10 cellular contexts compared by ENCODE assay signal in genomic region chr7:138125598-138126111, GRCh38. TPM values are rescaled to one million over a fixed set of nuclear protein-coding genes. Genes with fewer than 3 reads are reported as not detected.
DNase-seq lines count a peak whose midpoint lies in the region; ATAC-seq lines count a peak whose summit lies in the region.
"Had no signal": no experiment of that assay in that cellular context is flagged by ENCODE, and none has a peak within 500 bp of the region (broad histone marks: within the 10 kb centered on the region; RNA-seq: fewer than 3 reads in every experiment).

No MANE protein-coding gene starts in this region.

- H3K27ac Mint-ChIP-seq in stimulated activated memory B cell treated with anti-CD40 and anti-IgM and Interleukin-4, amounts not matched to agents 10 μg/mL and 1 μg/mL and 100 μg/mL, for 72 hours: no peak overlapping the region
- H3K27ac Mint-ChIP-seq in activated T-cell treated with anti-CD3 and anti-CD28 coated beads, Interleukin-2, amount 50 U/mL, for 72 hours: no peak overlapping the region

- WGBS in mesodermal cell (ENCODE audit: insufficient coverage in 2 of 2), 2 experiments: no CpG with 5 or more reads among the region's 2 CpGs

- H3K4me3 Mint-ChIP-seq in stimulated activated memory B cell treated with anti-CD40 and anti-IgM and Interleukin-4, amounts not matched to agents 10 μg/mL and 1 μg/mL and 100 μg/mL, for 72 hours: no peak overlapping the region
- H3K4me3 Mint-ChIP-seq in activated T-cell treated with anti-CD3 and anti-CD28 coated beads, Interleukin-2, amount 50 U/mL, for 72 hours: no peak overlapping the region

- DNase-seq in RKO (ENCODE audit: low spot score) (peak; percentile 66), NCI-H774 (lab: John Stamatoyannopoulos, UW) (no peak), NCI-H2029 (lab: John Stamatoyannopoulos, UW) (no peak)
- DNase-seq in activated T-cell treated with anti-CD3 and anti-CD28 coated beads, Interleukin-2, amount 50 U/mL, for 72 hours: no peak

- H3K9me3 Mint-ChIP-seq in stimulated activated memory B cell treated with anti-CD40 and anti-IgM and Interleukin-4, amounts not matched to agents 10 μg/mL and 1 μg/mL and 100 μg/mL, for 72 hours: peaks cover 5% of the 10 kb centered on the region
- H3K9me3 Mint-ChIP-seq in activated T-cell treated with anti-CD3 and anti-CD28 coated beads, Interleukin-2, amount 50 U/mL, for 72 hours: peaks cover 0 to 2% of the 10 kb centered on the region in 2 donors

- peak overlapping the region; percentile 72 for H3K27ac ChIP-seq in mesodermal cell (ENCODE audit: low read depth, low read length, severe bottlenecking)

- H3K36me3 ChIP-seq in mesodermal cell (ENCODE audit: control insufficient read depth, insufficient read depth, low read length): no peaks in the 10 kb centered on the region

- H3K9me3 ChIP-seq in mesodermal cell (ENCODE audit: control insufficient read depth, low read length): peaks cover 13% of the 10 kb centered on the region

- no peak overlapping the region for H3K4me3 ChIP-seq in mesodermal cell (ENCODE audit: extremely low read depth, insufficient read depth, low read length, poor library complexity, severe bottlenecking)

- peak; percentile 87 for ATAC-seq in GM18519 (IDR thresholded peaks at IDR 0.05; ENCODE audit: low FRiP score, unreplicated experiment)
- ATAC-seq in HG02759 (IDR thresholded peaks at IDR 0.05; ENCODE audit: unreplicated experiment): peak; percentile 69
- no peak for ATAC-seq in stimulated activated memory B cell treated with anti-CD40 and anti-IgM and Interleukin-4, amounts not matched to agents 10 μg/mL and 1 μg/mL and 100 μg/mL, for 72 hours
- ATAC-seq in activated T-cell treated with anti-CD3 and anti-CD28 coated beads, Interleukin-2, amount 50 U/mL, for 72 hours (replicated peaks in 1 of 2): no peak

- no peaks in the 10 kb centered on the region for H3K36me3 Mint-ChIP-seq in stimulated activated memory B cell treated with anti-CD40 and anti-IgM and Interleukin-4, amounts not matched to agents 10 μg/mL and 1 μg/mL and 100 μg/mL, for 72 hours
- H3K36me3 Mint-ChIP-seq in activated T-cell treated with anti-CD3 and anti-CD28 coated beads, Interleukin-2, amount 50 U/mL, for 72 hours (ENCODE audit: insufficient read depth in 2 of 2): no peaks in the 10 kb centered on the region

- H3K4me1 ChIP-seq in mesodermal cell (ENCODE audit: control insufficient read depth, insufficient read depth, low read length, poor library complexity, severe bottlenecking): peaks cover 25% of the 10 kb centered on the region

- no peaks in the 10 kb centered on the region for H3K4me1 Mint-ChIP-seq in stimulated activated memory B cell treated with anti-CD40 and anti-IgM and Interleukin-4, amounts not matched to agents 10 μg/mL and 1 μg/mL and 100 μg/mL, for 72 hours
- H3K4me1 Mint-ChIP-seq in activated T-cell treated with anti-CD3 and anti-CD28 coated beads, Interleukin-2, amount 50 U/mL, for 72 hours (ENCODE audit: low read depth): no peaks in the 10 kb centered on the region

- H3K27me3 Mint-ChIP-seq in stimulated activated memory B cell treated with anti-CD40 and anti-IgM and Interleukin-4, amounts not matched to agents 10 μg/mL and 1 μg/mL and 100 μg/mL, for 72 hours: no peaks in the 10 kb centered on the region
- no peaks in the 10 kb centered on the region for H3K27me3 Mint-ChIP-seq in activated T-cell treated with anti-CD3 and anti-CD28 coated beads, Interleukin-2, amount 50 U/mL, for 72 hours (ENCODE audit: low read depth)

RNA-seq across cellular contexts. Expression of gene AKR1D1, which starts 49.4 kb away (rescaled TPM):
- not detected for polyA plus RNA-seq in mesodermal cell (2013, experiment 1 of 2)
- polyA plus RNA-seq in mesodermal cell (2013, experiment 2 of 2): not detected
- not detected for total RNA-seq in activated T-cell treated with anti-CD3 and anti-CD28 coated beads, Interleukin-2, amount 50 U/mL, for 72 hours
- total RNA-seq: mononuclear cell, urinary bladder had no signal
- polyA plus RNA-seq: urinary bladder had no signal

Comparison
In these comparisons a context has a peak if more than half of its experiments do, and no peak if none do; other contexts are left out.
1. ATAC-seq: peak in GM18519 (single experiment) and HG02759 (single experiment); none in stimulated activated memory B cell treated with anti-CD40 and anti-IgM and Interleukin-4, amounts not matched to agents 10 μg/mL and 1 μg/mL and 100 μg/mL, for 72 hours (single experiment) and activated T-cell treated with anti-CD3 and anti-CD28 coated beads, Interleukin-2, amount 50 U/mL, for 72 hours (0 of 2).